Comparison of ENCODE assay signal across 1 cellular context in genomic region chr1:1157914-1158710, GRCh38.
A peak's percentile ranks its signal among the peaks of the same experiment; 100 is the strongest.
TF ChIP-seq lines count a peak whose summit lies in the region.

No MANE protein-coding gene starts in this region.

TF ChIP-seq in HepG2, 621 proteins besides CTCF, POLR2A, EP300 and RAD21 (continued from another document and continues in another):
- TF ChIP-seq, protein P1, sequence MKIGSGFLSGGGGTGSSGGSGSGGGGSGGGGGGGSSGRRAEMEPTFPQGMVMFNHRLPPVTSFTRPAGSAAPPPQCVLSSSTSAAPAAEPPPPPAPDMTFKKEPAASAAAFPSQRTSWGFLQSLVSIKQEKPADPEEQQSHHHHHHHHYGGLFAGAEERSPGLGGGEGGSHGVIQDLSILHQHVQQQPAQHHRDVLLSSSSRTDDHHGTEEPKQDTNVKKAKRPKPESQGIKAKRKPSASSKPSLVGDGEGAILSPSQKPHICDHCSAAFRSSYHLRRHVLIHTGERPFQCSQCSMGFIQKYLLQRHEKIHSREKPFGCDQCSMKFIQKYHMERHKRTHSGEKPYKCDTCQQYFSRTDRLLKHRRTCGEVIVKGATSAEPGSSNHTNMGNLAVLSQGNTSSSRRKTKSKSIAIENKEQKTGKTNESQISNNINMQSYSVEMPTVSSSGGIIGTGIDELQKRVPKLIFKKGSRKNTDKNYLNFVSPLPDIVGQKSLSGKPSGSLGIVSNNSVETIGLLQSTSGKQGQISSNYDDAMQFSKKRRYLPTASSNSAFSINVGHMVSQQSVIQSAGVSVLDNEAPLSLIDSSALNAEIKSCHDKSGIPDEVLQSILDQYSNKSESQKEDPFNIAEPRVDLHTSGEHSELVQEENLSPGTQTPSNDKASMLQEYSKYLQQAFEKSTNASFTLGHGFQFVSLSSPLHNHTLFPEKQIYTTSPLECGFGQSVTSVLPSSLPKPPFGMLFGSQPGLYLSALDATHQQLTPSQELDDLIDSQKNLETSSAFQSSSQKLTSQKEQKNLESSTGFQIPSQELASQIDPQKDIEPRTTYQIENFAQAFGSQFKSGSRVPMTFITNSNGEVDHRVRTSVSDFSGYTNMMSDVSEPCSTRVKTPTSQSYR (CRISPR knock-in tag; IDR thresholded peaks at IDR 0.05; ENCODE audit: borderline replicate concordance): peak; percentile 62; the same call in 1 of the 2 replicates
- peak; percentile 66; the same call in 1 of the 2 replicates for TF ChIP-seq GATAD2A (CRISPR knock-in tag; IDR thresholded peaks at IDR 0.05)
- 0 out of 2 replicates have a peak, but pooled peaks have one; percentile 24 for TF ChIP-seq TIGD3 (CRISPR knock-in tag; IDR thresholded peaks at IDR 0.05; ENCODE audit: borderline replicate concordance)
- no peak for TF ChIP-seq ZNF563 (CRISPR knock-in tag; IDR thresholded peaks at IDR 0.05)
- no peak for TF ChIP-seq SOX6 (IDR thresholded peaks at IDR 0.05)
- peak; percentile 64 for TF ChIP-seq SOX6 (CRISPR knock-in tag; IDR thresholded peaks at IDR 0.05)
- no peak for TF ChIP-seq NR2F6 (IDR thresholded peaks at IDR 0.05)
- TF ChIP-seq NR2F6 (CRISPR knock-in tag; IDR thresholded peaks at IDR 0.05): peak; percentile 47; the same call in 1 of the 2 replicates
- TF ChIP-seq AKAP8 (CRISPR knock-in tag; IDR thresholded peaks at IDR 0.05): 0 out of 2 replicates have a peak, but pooled peaks have one; percentile 22
- TF ChIP-seq TAF15 (IDR thresholded peaks at IDR 0.05; ENCODE audit: low read depth, low read length, poor library complexity, severe bottlenecking): peak; percentile 14
- 0 out of 2 replicates have a peak, but pooled peaks have one; percentile 60 for TF ChIP-seq MXD1 (CRISPR knock-in tag; IDR thresholded peaks at IDR 0.05)
- TF ChIP-seq MIER3 (CRISPR knock-in tag; IDR thresholded peaks at IDR 0.05; ENCODE audit: borderline replicate concordance): no peak
- no peak for TF ChIP-seq ZNF263 (CRISPR knock-in tag; IDR thresholded peaks at IDR 0.05)
- TF ChIP-seq IRF2 (CRISPR knock-in tag; IDR thresholded peaks at IDR 0.05): peak; percentile 26; the same call in 1 of the 2 replicates
- TF ChIP-seq HIC2 (CRISPR knock-in tag; IDR thresholded peaks at IDR 0.05; ENCODE audit: low read depth): peak; percentile 45; the same call in 1 of the 2 replicates
- TF ChIP-seq ZNF781 (CRISPR knock-in tag; IDR thresholded peaks at IDR 0.05; ENCODE audit: borderline replicate concordance, not compliant biosample characterization): peak; percentile 44
- no peak for TF ChIP-seq ZNF143 (CRISPR knock-in tag; IDR thresholded peaks at IDR 0.05)
- no peak for TF ChIP-seq KMT2A (CRISPR knock-in tag; IDR thresholded peaks at IDR 0.05)
- no peak for TF ChIP-seq NFE2L2 (IDR thresholded peaks at IDR 0.05; ENCODE audit: low read length)
- TF ChIP-seq, protein P2, sequence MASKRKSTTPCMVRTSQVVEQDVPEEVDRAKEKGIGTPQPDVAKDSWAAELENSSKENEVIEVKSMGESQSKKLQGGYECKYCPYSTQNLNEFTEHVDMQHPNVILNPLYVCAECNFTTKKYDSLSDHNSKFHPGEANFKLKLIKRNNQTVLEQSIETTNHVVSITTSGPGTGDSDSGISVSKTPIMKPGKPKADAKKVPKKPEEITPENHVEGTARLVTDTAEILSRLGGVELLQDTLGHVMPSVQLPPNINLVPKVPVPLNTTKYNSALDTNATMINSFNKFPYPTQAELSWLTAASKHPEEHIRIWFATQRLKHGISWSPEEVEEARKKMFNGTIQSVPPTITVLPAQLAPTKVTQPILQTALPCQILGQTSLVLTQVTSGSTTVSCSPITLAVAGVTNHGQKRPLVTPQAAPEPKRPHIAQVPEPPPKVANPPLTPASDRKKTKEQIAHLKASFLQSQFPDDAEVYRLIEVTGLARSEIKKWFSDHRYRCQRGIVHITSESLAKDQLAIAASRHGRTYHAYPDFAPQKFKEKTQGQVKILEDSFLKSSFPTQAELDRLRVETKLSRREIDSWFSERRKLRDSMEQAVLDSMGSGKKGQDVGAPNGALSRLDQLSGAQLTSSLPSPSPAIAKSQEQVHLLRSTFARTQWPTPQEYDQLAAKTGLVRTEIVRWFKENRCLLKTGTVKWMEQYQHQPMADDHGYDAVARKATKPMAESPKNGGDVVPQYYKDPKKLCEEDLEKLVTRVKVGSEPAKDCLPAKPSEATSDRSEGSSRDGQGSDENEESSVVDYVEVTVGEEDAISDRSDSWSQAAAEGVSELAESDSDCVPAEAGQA (IDR thresholded peaks at IDR 0.05; ENCODE audit: low read depth): peak; percentile 20; the same call in 1 of the 2 replicates
- TF ChIP-seq, protein P2 (CRISPR knock-in tag; IDR thresholded peaks at IDR 0.05; ENCODE audit: borderline replicate concordance): no peak
- TF ChIP-seq, protein P3, sequence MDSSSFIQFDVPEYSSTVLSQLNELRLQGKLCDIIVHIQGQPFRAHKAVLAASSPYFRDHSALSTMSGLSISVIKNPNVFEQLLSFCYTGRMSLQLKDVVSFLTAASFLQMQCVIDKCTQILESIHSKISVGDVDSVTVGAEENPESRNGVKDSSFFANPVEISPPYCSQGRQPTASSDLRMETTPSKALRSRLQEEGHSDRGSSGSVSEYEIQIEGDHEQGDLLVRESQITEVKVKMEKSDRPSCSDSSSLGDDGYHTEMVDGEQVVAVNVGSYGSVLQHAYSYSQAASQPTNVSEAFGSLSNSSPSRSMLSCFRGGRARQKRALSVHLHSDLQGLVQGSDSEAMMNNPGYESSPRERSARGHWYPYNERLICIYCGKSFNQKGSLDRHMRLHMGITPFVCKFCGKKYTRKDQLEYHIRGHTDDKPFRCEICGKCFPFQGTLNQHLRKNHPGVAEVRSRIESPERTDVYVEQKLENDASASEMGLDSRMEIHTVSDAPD (CRISPR knock-in tag; IDR thresholded peaks at IDR 0.05): 0 out of 2 replicates have a peak, but pooled peaks have one; percentile 16
- TF ChIP-seq, protein P4, sequence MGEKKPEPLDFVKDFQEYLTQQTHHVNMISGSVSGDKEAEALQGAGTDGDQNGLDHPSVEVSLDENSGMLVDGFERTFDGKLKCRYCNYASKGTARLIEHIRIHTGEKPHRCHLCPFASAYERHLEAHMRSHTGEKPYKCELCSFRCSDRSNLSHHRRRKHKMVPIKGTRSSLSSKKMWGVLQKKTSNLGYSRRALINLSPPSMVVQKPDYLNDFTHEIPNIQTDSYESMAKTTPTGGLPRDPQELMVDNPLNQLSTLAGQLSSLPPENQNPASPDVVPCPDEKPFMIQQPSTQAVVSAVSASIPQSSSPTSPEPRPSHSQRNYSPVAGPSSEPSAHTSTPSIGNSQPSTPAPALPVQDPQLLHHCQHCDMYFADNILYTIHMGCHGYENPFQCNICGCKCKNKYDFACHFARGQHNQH (CRISPR knock-in tag; IDR thresholded peaks at IDR 0.05): peak; percentile 35; the same call in 1 of the 2 replicates
- peak; percentile 53; the same call in 1 of the 2 replicates for TF ChIP-seq PAXIP1 (CRISPR knock-in tag; conservative IDR thresholded peaks at IDR 0.05)
- TF ChIP-seq SOX13 (IDR thresholded peaks at IDR 0.05): no peak
- peak in 1 of 2 experiments; percentile 74; a peak in 2 of 4 replicates for TF ChIP-seq SOX13 (CRISPR knock-in tag; conservative IDR thresholded peaks at IDR 0.05 in 1 of 2, IDR thresholded peaks at IDR 0.05 in 1 of 2)
- no peak for TF ChIP-seq ATAD3A (CRISPR knock-in tag; IDR thresholded peaks at IDR 0.05)
- no peak for TF ChIP-seq STAG1 (CRISPR knock-in tag; IDR thresholded peaks at IDR 0.05)
- TF ChIP-seq ZNF280B (CRISPR knock-in tag; IDR thresholded peaks at IDR 0.05; ENCODE audit: borderline replicate concordance): no peak
- peak; percentile 75 for TF ChIP-seq RBFOX2 (IDR thresholded peaks at IDR 0.05; ENCODE audit: low read depth, low read length)
- no peak for TF ChIP-seq MTF1 (CRISPR knock-in tag; IDR thresholded peaks at IDR 0.05)
